Comparison of ENCODE assay signal across 26 cellular contexts in the genomic region with DNA sequence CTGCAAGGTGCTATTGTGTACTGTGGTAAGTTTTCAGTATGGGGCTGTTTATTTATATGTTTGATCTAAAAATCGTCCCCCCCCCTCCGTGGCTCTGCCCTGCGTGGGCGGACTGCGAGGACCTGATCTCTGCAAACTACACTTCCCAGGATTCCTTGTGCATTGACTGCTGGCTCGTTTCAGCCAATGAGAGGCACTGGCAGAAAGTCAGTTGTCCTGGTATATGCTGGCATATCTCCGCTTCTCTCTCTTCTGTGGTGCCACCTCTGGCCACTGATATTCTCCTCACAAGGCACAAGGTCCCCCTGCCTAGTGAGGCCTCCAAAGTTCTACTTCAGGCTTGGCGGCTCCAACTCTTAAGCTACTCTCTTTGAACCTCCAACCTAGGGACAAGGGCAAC.
DNase-seq lines count a peak whose midpoint lies in the region; TF ChIP-seq lines count a peak whose summit lies in the region.
"Had no signal": no experiment of that assay in that cellular context is flagged by ENCODE, and none has a peak within 500 bp of the region (broad histone marks: within the 10 kb centered on the region; RNA-seq: fewer than 3 reads in every experiment).

No MANE protein-coding gene starts in this region.

- H3K9me2 ChIP-seq in SK-N-SH: no peaks in the 10 kb centered on the region

- TF ChIP-seq CTCF in SK-N-SH (IDR thresholded peaks at IDR 0.05) (no peak), testis (IDR thresholded peaks at IDR 0.05) (no peak)

- H3K4me2 ChIP-seq in SK-N-SH: 0 out of 2 replicates have a peak overlapping the region, but pooled peaks have one; percentile 2
- H3K4me2 ChIP-seq: A549 had no signal

- H4K20me1 ChIP-seq in SK-N-SH (ENCODE audit: insufficient read depth): no peaks in the 10 kb centered on the region

- no peaks in the 10 kb centered on the region for H3K4me1 ChIP-seq in SK-N-SH (ENCODE audit: control insufficient read depth in 1 of 2, insufficient read depth in 2 of 2, low read depth in 1 of 2, low read length in 1 of 2)
- H3K4me1 ChIP-seq in testis: no peaks in the 10 kb centered on the region
- H3K4me1 ChIP-seq: A549, body of pancreas, gastroesophageal sphincter, prostate gland had no signal

- POLR2A ChIA-PET in SK-N-SH (lab: Yijun Ruan, JAX): no interaction called here

- DNase-seq in SIG-M5 treated with dmso at 0.1 percent for 504 hours (lab: John Stamatoyannopoulos, UW; ENCODE audit: unreplicated experiment) (peak; percentile 9), SIG-M5 (lab: John Stamatoyannopoulos, UW) (no peak), NAMALWA (ENCODE audit: low spot score) (peak; percentile 3), SK-N-SH (no peak), testis (peak; percentile 56), posterior cingulate gyrus (no peak), hippocampal formation (lab: John Stamatoyannopoulos, UW) (no peak), head of caudate nucleus (no peak)
- DNase-seq: activated CD4-positive, alpha-beta T cell treated with anti-CD3 and anti-CD28 coated beads, Interleukin-2, amount 50 U/mL, for 1 hour; activated CD8-positive, alpha-beta memory T cell treated with anti-CD3 and anti-CD28 coated beads, Interleukin-2, amount 10 ng/mL, durations not matched to agents 7 days and 5 days; activated naive CD4-positive, alpha-beta T cell; activated T-cell treated with anti-CD3 and anti-CD28 coated beads, Interleukin-2, amount 50 U/mL, for 48 hours; body of pancreas; CD8-positive, alpha-beta T cell; dermis blood vessel endothelial cell; DMS153; H7; hypothalamus; left ventricle myocardium superior; NCI-H1092; NCI-H1694 treated with DMSO at 0.1 percent for 48 hours; NCI-H526; T1000 had no signal

- no peak overlapping the region for H3K4me3 ChIP-seq in SK-N-SH (ENCODE audit: low read depth in 2 of 2, low read length in 1 of 2)
- peak overlapping the region in 1 of 2 donors; percentile 23 for H3K4me3 ChIP-seq in testis
- H3K4me3 ChIP-seq: A549, body of pancreas, gastroesophageal sphincter, prostate gland had no signal

- no peak overlapping the region for H2AFZ ChIP-seq in SK-N-SH (ENCODE audit: low read depth)

- H3K36me3 ChIP-seq in SK-N-SH (replicated peaks in 1 of 2; ENCODE audit: control insufficient read depth in 1 of 2, insufficient read depth in 2 of 2, low read length in 1 of 2): no peaks in the 10 kb centered on the region
- no peaks in the 10 kb centered on the region for H3K36me3 ChIP-seq in testis (ENCODE audit: low read depth, missing control alignments)
- H3K36me3 ChIP-seq: gastroesophageal sphincter, prostate gland had no signal

- no peak for TF ChIP-seq POLR2A in testis (IDR thresholded peaks at IDR 0.05)

- intact Hi-C loops in testis (cut with DNase I; ENCODE audit: low total_unique reads): no loop called here
- intact Hi-C loops in posterior cingulate gyrus (cut with DNase I): no loop called here
- intact Hi-C loops in head of caudate nucleus (cut with DNase I): no loop called here

- 0 out of 2 replicates have a peak, but pooled peaks cover 3% of the 10 kb centered on the region for H3K27me3 ChIP-seq in SK-N-SH (ENCODE audit: insufficient read depth)
- H3K27me3 ChIP-seq in testis: no peaks in the 10 kb centered on the region
- H3K27me3 ChIP-seq: body of pancreas, gastroesophageal sphincter had no signal

- no peak for TF ChIP-seq EP300 in SK-N-SH (IDR thresholded peaks at IDR 0.05; ENCODE audit: borderline replicate concordance in 1 of 2, low read depth in 1 of 2, low read length in 1 of 2)

- TF ChIP-seq RAD21 in SK-N-SH (IDR thresholded peaks at IDR 0.05; ENCODE audit: low read length): no peak

- H3K9me3 ChIP-seq in SK-N-SH (no peaks in the 10 kb centered on the region), testis (no peaks in the 10 kb centered on the region)
- H3K9me3 ChIP-seq: A549, body of pancreas, gastroesophageal sphincter, prostate gland had no signal

- no peak overlapping the region for H3K9ac ChIP-seq in SK-N-SH

- H3K79me2 ChIP-seq in SK-N-SH (ENCODE audit: insufficient read depth): no peaks in the 10 kb centered on the region

- H3K27ac ChIP-seq in SK-N-SH (ENCODE audit: low read depth in 2 of 2, low read length in 1 of 2): no peak overlapping the region
- H3K27ac ChIP-seq in testis: no peak overlapping the region
- H3K27ac ChIP-seq: A549, body of pancreas, gastroesophageal sphincter, prostate gland had no signal

- H3F3A ChIP-seq in SK-N-SH (replicated peaks; ENCODE audit: insufficient read depth): no peaks in the 10 kb centered on the region

- CTCF ChIA-PET in SK-N-SH (lab: Yijun Ruan, JAX): no interaction called here

- WGBS in SK-N-SH (ENCODE audit: low lambda C conversion rate): 24% methylated on average over 8 of the region's 8 CpGs
- 53 to 57% methylated on average over 8 of the region's 8 CpGs for WGBS in testis, 2 donors

TF ChIP-seq in SK-N-SH, 30 proteins besides CTCF, POLR2A, EP300 and RAD21:
- TF ChIP-seq ELF1 (IDR thresholded peaks at IDR 0.05) (no peak), MEF2A (IDR thresholded peaks at IDR 0.05; ENCODE audit: borderline replicate concordance, low read depth) (no peak), EZH2phosphoT487 (IDR thresholded peaks at IDR 0.05; ENCODE audit: borderline replicate concordance, low read depth) (no peak), TAF1 (IDR thresholded peaks at IDR 0.05; ENCODE audit: borderline replicate concordance, low read depth, low read length) (no peak), SIN3A (IDR thresholded peaks at IDR 0.05; ENCODE audit: borderline replicate concordance, low read depth, low read length) (no peak), FOXJ3 (CRISPR knock-in tag; IDR thresholded peaks at IDR 0.05) (no peak), RXRA (IDR thresholded peaks at IDR 0.05; ENCODE audit: borderline replicate concordance, low read depth) (no peak), JUND (IDR thresholded peaks at IDR 0.05) (no peak), NRF1 (IDR thresholded peaks at IDR 0.05; ENCODE audit: low read depth, low read length) (no peak), CHD2 (IDR thresholded peaks at IDR 0.05; ENCODE audit: low read length, partially characterized antibody) (no peak)
- TF ChIP-seq, protein P1, sequence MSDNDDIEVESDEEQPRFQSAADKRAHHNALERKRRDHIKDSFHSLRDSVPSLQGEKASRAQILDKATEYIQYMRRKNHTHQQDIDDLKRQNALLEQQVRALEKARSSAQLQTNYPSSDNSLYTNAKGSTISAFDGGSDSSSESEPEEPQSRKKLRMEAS (IDR thresholded peaks at IDR 0.05; ENCODE audit: low read depth): no peak
- TF ChIP-seq, protein P2, sequence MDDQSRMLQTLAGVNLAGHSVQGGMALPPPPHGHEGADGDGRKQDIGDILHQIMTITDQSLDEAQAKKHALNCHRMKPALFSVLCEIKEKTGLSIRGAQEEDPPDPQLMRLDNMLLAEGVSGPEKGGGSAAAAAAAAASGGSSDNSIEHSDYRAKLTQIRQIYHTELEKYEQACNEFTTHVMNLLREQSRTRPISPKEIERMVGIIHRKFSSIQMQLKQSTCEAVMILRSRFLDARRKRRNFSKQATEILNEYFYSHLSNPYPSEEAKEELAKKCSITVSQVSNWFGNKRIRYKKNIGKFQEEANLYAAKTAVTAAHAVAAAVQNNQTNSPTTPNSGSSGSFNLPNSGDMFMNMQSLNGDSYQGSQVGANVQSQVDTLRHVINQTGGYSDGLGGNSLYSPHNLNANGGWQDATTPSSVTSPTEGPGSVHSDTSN (IDR thresholded peaks at IDR 0.05): no peak
- TF ChIP-seq, protein P3, sequence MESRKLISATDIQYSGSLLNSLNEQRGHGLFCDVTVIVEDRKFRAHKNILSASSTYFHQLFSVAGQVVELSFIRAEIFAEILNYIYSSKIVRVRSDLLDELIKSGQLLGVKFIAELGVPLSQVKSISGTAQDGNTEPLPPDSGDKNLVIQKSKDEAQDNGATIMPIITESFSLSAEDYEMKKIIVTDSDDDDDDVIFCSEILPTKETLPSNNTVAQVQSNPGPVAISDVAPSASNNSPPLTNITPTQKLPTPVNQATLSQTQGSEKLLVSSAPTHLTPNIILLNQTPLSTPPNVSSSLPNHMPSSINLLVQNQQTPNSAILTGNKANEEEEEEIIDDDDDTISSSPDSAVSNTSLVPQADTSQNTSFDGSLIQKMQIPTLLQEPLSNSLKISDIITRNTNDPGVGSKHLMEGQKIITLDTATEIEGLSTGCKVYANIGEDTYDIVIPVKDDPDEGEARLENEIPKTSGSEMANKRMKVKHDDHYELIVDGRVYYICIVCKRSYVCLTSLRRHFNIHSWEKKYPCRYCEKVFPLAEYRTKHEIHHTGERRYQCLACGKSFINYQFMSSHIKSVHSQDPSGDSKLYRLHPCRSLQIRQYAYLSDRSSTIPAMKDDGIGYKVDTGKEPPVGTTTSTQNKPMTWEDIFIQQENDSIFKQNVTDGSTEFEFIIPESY (IDR thresholded peaks at IDR 0.05; ENCODE audit: borderline replicate concordance, low read depth): no peak
- TF ChIP-seq, protein P4, sequence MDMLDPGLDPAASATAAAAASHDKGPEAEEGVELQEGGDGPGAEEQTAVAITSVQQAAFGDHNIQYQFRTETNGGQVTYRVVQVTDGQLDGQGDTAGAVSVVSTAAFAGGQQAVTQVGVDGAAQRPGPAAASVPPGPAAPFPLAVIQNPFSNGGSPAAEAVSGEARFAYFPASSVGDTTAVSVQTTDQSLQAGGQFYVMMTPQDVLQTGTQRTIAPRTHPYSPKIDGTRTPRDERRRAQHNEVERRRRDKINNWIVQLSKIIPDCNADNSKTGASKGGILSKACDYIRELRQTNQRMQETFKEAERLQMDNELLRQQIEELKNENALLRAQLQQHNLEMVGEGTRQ (IDR thresholded peaks at IDR 0.05; ENCODE audit: borderline replicate concordance, low read depth, low read length): no peak

Comparison
In these comparisons a context has a peak if more than half of its experiments do, and no peak if none do; other contexts are left out.
1. DNase-seq: peak in SIG-M5 treated with dmso at 0.1 percent for 504 hours (single experiment), NAMALWA (single experiment) and testis (single experiment); none in SIG-M5 (single experiment), SK-N-SH (single experiment), posterior cingulate gyrus (0 of 10), hippocampal formation (0 of 2) and head of caudate nucleus (0 of 42).